In the genomic region with DNA sequence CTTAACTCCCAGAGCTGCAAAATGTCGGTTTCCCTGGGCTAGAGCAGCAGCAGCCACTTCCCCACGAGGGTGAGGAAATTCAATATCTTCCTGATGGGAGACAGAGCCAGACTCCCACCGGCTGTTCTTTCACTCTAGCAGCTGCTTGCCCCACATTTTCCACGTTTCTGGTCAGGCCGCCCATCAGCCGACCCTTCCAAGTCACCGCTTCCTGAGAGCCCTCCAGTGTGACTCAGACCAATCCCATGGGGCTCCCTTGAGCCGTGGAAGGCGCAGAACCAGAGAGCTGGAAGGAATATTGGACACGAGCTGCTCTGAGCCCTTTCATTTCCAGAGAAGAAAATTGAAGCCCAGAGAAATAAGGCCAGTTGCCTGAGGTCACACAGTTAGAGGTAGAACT, we compare ENCODE assay signal across 11 cellular contexts.
A peak's percentile ranks its signal among the peaks of the same experiment; 100 is the strongest.
DNase-seq lines count a peak whose midpoint lies in the region; TF ChIP-seq lines count a peak whose summit lies in the region.
"Had no signal": no experiment of that assay in that cellular context is flagged by ENCODE, and none has a peak within 500 bp of the region (broad histone marks: within the 10 kb centered on the region; RNA-seq: fewer than 3 reads in every experiment).

No MANE protein-coding gene starts in this region.

- H3K36me3 ChIP-seq in adrenal gland (replicated peaks in 1 of 2): no peaks in the 10 kb centered on the region
- no peaks in the 10 kb centered on the region for H3K36me3 ChIP-seq in left ventricle myocardium inferior
- H3K36me3 ChIP-seq in sigmoid colon: no peaks in the 10 kb centered on the region
- H3K36me3 ChIP-seq: HAP-1 had no signal

- TF ChIP-seq CTCF in adrenal gland (IDR thresholded peaks at IDR 0.05) (no peak), left ventricle myocardium inferior (IDR thresholded peaks at IDR 0.05; ENCODE audit: borderline replicate concordance) (no peak), sigmoid colon (IDR thresholded peaks at IDR 0.05) (no peak)

- TF ChIP-seq POLR2A in adrenal gland (IDR thresholded peaks at IDR 0.05) (no peak), sigmoid colon (IDR thresholded peaks at IDR 0.05) (no peak)

- peak; percentile 92 for DNase-seq in Daoy (ENCODE audit: low read depth)
- peak in 6 of 7 donors; percentile 25 to 62 (median 32) for DNase-seq in adrenal gland
- peak; percentile 86 for DNase-seq in left ventricle myocardium inferior
- peak; percentile 92 for DNase-seq in sigmoid colon
- DNase-seq in superior temporal gyrus (ENCODE audit: extremely low spot score): no peak
- DNase-seq in nucleus accumbens (lab: John Stamatoyannopoulos, UW): no peak
- no peak for DNase-seq in CD1c-positive myeloid dendritic cell (ENCODE audit: extremely low spot score)
- no peak for DNase-seq in NCI-H1417 treated with DMSO at 0.1 percent for 48 hours (lab: John Stamatoyannopoulos, UW)
- DNase-seq: CD4-positive, alpha-beta memory T cell; stimulated activated CD4-positive, alpha-beta T cell treated with anti-CD3 and anti-CD28 coated beads, Interleukin-4, amount 100 ng/mL, for 24 hours had no signal

- peaks cover 0 to 10% (median 0%) of the 10 kb centered on the region in 3 donors for H3K9me3 ChIP-seq in adrenal gland (replicated peaks in 1 of 3)
- H3K9me3 ChIP-seq in left ventricle myocardium inferior (replicated peaks): peaks cover 25% of the 10 kb centered on the region
- peaks cover 0 to 14% (median 7%) of the 10 kb centered on the region in 4 donors for H3K9me3 ChIP-seq in sigmoid colon
- H3K9me3 ChIP-seq: HAP-1 had no signal

- H3K4me3 ChIP-seq in adrenal gland: no peak overlapping the region
- H3K4me3 ChIP-seq in left ventricle myocardium inferior: no peak overlapping the region
- no peak overlapping the region for H3K4me3 ChIP-seq in sigmoid colon
- H3K4me3 ChIP-seq: HAP-1 had no signal

- TF ChIP-seq EP300 in sigmoid colon (IDR thresholded peaks at IDR 0.05): no peak

- H3K27me3 ChIP-seq in adrenal gland (no peaks in the 10 kb centered on the region), left ventricle myocardium inferior (ENCODE audit: low read depth) (no peaks in the 10 kb centered on the region), sigmoid colon (no peaks in the 10 kb centered on the region)

- H3K4me1 ChIP-seq in adrenal gland (replicated peaks in 1 of 2) (no peaks in the 10 kb centered on the region), left ventricle myocardium inferior (peaks cover 66% of the 10 kb centered on the region), sigmoid colon (peaks cover 0 to 74% (median 72%) of the 10 kb centered on the region in 4 donors)
- H3K4me1 ChIP-seq: HAP-1 had no signal

- 48 to 53% (median 50%) methylated on average over 10 of the region's 10 CpGs for WGBS in adrenal gland, 4 donors
- 70 to 89% methylated on average over 10 of the region's 10 CpGs for WGBS in sigmoid colon, 2 donors

- H3K27ac ChIP-seq in adrenal gland: peak overlapping the region in 2 of 5 donors; percentile 28 to 66
- peak overlapping the region; percentile 90 for H3K27ac ChIP-seq in left ventricle myocardium inferior (replicated peaks)
- H3K27ac ChIP-seq in sigmoid colon: peak overlapping the region; percentile 72 to 87 (median 82)

- intact Hi-C loops in adrenal gland (cut with DNase I): no loop called here
- intact Hi-C loops in left ventricle myocardium inferior (cut with micrococcal nuclease): no loop called here
- intact Hi-C loops in sigmoid colon (cut with DNase I): loop anchor here (5.0 to 10.0 kb wide), 2 partner anchors 147 to 219 kb away; no protein-coding TSS in a partner anchor

Comparison
In these comparisons a context has a peak if more than half of its experiments do, and no peak if none do; other contexts are left out.
1. DNase-seq: peak in Daoy (single experiment), adrenal gland (6 of 7), left ventricle myocardium inferior (single experiment) and sigmoid colon (single experiment); none in superior temporal gyrus (single experiment), nucleus accumbens (0 of 56), CD1c-positive myeloid dendritic cell (single experiment) and NCI-H1417 treated with DMSO at 0.1 percent for 48 hours (single experiment).